Comparison of ENCODE assay signal across 1 cellular context in the genomic region with DNA sequence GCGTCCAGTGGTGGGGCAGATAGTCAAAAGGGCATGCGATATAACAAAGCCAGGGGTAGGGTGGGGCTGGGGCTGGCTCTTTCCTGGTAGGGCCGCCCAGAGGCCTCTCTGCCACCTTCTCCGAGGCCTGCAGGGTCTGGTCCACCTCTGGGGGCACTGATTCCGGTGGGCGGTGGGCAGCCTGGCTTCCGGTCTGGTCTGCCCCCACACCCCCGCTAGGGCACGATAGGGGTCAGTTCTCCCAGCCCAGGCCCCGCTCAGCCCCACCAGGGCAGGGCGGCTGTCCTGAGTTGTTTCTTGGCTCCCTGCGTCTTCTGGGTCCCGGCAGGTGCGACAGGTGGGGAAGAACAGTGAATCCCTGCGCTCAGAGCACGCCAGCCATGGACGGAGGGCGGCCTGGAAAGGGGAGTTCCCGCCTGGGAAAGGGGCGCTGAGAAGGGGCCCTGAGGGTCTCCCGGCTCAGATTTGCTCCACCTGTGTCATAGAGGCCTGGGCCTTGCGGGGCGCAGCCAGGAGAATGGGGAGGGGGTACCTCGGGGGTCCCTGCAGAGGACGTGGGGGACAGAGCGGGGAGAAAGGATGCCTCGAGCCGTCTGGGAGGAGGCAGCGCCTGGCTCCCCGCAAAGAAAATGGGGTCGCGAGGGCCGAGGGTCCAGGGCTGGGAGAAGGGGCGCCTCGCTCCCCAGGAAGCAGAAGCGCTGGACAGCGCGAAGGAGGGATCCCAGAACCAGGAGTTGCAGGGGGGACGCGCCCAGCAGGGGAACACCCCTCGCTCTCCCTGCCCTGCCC.
TF ChIP-seq lines count a peak whose summit lies in the region.

No MANE protein-coding gene starts in this region.

TF ChIP-seq in A549, 52 proteins besides CTCF, POLR2A, EP300 and RAD21:
- TF ChIP-seq EHF (CRISPR knock-in tag; IDR thresholded peaks at IDR 0.05) (no peak), HEYL (CRISPR knock-in tag; IDR thresholded peaks at IDR 0.05) (no peak), MYC (IDR thresholded peaks at IDR 0.05; ENCODE audit: borderline replicate concordance, low read length) (no peak), FOSL2 (IDR thresholded peaks at IDR 0.05) (no peak), FOSL2 (CRISPR knock-in tag; IDR thresholded peaks at IDR 0.05) (no peak), RARB (CRISPR knock-in tag; IDR thresholded peaks at IDR 0.05) (no peak), EHMT2 (IDR thresholded peaks at IDR 0.05; ENCODE audit: low read depth) (no peak), POLR2AphosphoS2 (conservative IDR thresholded peaks at IDR 0.05; ENCODE audit: low read length) (no peak), NFE2L2 (conservative IDR thresholded peaks at IDR 0.05; ENCODE audit: low read length) (no peak), SMC3 (IDR thresholded peaks at IDR 0.05) (no peak), KDM1A (IDR thresholded peaks at IDR 0.05; ENCODE audit: low read depth) (no peak), ESRRA (IDR thresholded peaks at IDR 0.05; ENCODE audit: borderline replicate concordance, low read length) (no peak), NR3C1 (IDR thresholded peaks at IDR 0.05) (no peak), JUNB (IDR thresholded peaks at IDR 0.05) (no peak)
- TF ChIP-seq, protein P1, sequence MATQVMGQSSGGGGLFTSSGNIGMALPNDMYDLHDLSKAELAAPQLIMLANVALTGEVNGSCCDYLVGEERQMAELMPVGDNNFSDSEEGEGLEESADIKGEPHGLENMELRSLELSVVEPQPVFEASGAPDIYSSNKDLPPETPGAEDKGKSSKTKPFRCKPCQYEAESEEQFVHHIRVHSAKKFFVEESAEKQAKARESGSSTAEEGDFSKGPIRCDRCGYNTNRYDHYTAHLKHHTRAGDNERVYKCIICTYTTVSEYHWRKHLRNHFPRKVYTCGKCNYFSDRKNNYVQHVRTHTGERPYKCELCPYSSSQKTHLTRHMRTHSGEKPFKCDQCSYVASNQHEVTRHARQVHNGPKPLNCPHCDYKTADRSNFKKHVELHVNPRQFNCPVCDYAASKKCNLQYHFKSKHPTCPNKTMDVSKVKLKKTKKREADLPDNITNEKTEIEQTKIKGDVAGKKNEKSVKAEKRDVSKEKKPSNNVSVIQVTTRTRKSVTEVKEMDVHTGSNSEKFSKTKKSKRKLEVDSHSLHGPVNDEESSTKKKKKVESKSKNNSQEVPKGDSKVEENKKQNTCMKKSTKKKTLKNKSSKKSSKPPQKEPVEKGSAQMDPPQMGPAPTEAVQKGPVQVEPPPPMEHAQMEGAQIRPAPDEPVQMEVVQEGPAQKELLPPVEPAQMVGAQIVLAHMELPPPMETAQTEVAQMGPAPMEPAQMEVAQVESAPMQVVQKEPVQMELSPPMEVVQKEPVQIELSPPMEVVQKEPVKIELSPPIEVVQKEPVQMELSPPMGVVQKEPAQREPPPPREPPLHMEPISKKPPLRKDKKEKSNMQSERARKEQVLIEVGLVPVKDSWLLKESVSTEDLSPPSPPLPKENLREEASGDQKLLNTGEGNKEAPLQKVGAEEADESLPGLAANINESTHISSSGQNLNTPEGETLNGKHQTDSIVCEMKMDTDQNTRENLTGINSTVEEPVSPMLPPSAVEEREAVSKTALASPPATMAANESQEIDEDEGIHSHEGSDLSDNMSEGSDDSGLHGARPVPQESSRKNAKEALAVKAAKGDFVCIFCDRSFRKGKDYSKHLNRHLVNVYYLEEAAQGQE (IDR thresholded peaks at IDR 0.05) = no peak
- TF ChIP-seq, protein P2, sequence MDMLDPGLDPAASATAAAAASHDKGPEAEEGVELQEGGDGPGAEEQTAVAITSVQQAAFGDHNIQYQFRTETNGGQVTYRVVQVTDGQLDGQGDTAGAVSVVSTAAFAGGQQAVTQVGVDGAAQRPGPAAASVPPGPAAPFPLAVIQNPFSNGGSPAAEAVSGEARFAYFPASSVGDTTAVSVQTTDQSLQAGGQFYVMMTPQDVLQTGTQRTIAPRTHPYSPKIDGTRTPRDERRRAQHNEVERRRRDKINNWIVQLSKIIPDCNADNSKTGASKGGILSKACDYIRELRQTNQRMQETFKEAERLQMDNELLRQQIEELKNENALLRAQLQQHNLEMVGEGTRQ (IDR thresholded peaks at IDR 0.05) = no peak
TF ChIP-seq in A549: peak in this region for 0.
